ENCODE assay signal across 1 cellular context in the genomic region with DNA sequence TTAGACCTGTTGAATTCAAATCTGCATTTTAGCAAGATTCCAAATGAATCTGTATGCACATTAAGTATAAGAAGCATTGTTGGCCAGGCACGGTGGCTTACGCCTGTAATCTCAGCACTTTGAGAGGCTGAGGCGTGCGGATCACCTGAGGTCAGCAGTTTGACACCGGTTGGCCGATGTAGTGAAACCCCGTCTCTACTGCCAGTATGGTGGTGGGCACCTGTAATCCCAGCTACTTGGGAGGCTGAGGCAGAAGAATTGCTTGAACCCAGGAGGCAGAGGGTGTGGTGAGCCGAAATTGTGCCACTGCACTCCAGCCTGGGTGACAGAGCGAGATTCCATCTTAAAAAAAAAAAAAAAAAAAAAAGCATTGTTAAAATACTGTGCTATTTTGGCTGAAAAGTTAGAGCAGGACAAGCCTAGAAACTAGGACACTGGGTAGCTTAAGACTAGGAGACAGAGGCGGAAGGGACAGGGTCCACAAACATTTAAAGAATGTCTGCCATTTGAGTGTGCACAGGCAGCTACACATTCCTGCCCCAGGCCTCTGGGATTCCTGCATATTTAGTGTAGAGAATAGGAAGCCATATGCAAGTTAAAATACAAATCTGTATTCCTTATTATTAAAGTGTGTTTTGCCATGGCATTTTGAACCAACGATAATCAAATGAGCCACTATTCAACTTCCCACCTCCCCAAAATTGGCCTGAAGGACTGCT.
TF ChIP-seq lines count a peak whose summit lies in the region.

No MANE protein-coding gene starts in this region.

TF ChIP-seq in GM23338, 12 proteins besides CTCF, POLR2A, EP300 and RAD21 (continued from another document):
- TF ChIP-seq NANOG (IDR thresholded peaks at IDR 0.05; ENCODE audit: borderline replicate concordance): peak; percentile 47; the same call in 1 of the 2 replicates
- no peak for TF ChIP-seq EZH2 (IDR thresholded peaks at IDR 0.05; ENCODE audit: low read depth, unreplicated experiment)
- no peak for TF ChIP-seq CREB1 (CRISPR knock-in tag; IDR thresholded peaks at IDR 0.05; ENCODE audit: low read depth)
- no peak for TF ChIP-seq ZNF331 (CRISPR knock-in tag; IDR thresholded peaks at IDR 0.05; ENCODE audit: low read depth)
- TF ChIP-seq POLR2AphosphoS5 (IDR thresholded peaks at IDR 0.05; ENCODE audit: low read depth): 0 out of 2 replicates have a peak, but pooled peaks have one; percentile 16
- TF ChIP-seq, protein P1, sequence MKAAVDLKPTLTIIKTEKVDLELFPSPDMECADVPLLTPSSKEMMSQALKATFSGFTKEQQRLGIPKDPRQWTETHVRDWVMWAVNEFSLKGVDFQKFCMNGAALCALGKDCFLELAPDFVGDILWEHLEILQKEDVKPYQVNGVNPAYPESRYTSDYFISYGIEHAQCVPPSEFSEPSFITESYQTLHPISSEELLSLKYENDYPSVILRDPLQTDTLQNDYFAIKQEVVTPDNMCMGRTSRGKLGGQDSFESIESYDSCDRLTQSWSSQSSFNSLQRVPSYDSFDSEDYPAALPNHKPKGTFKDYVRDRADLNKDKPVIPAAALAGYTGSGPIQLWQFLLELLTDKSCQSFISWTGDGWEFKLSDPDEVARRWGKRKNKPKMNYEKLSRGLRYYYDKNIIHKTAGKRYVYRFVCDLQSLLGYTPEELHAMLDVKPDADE (IDR thresholded peaks at IDR 0.05): peak; percentile 33; the same call in 1 of the 2 replicates
- TF ChIP-seq, protein P2, sequence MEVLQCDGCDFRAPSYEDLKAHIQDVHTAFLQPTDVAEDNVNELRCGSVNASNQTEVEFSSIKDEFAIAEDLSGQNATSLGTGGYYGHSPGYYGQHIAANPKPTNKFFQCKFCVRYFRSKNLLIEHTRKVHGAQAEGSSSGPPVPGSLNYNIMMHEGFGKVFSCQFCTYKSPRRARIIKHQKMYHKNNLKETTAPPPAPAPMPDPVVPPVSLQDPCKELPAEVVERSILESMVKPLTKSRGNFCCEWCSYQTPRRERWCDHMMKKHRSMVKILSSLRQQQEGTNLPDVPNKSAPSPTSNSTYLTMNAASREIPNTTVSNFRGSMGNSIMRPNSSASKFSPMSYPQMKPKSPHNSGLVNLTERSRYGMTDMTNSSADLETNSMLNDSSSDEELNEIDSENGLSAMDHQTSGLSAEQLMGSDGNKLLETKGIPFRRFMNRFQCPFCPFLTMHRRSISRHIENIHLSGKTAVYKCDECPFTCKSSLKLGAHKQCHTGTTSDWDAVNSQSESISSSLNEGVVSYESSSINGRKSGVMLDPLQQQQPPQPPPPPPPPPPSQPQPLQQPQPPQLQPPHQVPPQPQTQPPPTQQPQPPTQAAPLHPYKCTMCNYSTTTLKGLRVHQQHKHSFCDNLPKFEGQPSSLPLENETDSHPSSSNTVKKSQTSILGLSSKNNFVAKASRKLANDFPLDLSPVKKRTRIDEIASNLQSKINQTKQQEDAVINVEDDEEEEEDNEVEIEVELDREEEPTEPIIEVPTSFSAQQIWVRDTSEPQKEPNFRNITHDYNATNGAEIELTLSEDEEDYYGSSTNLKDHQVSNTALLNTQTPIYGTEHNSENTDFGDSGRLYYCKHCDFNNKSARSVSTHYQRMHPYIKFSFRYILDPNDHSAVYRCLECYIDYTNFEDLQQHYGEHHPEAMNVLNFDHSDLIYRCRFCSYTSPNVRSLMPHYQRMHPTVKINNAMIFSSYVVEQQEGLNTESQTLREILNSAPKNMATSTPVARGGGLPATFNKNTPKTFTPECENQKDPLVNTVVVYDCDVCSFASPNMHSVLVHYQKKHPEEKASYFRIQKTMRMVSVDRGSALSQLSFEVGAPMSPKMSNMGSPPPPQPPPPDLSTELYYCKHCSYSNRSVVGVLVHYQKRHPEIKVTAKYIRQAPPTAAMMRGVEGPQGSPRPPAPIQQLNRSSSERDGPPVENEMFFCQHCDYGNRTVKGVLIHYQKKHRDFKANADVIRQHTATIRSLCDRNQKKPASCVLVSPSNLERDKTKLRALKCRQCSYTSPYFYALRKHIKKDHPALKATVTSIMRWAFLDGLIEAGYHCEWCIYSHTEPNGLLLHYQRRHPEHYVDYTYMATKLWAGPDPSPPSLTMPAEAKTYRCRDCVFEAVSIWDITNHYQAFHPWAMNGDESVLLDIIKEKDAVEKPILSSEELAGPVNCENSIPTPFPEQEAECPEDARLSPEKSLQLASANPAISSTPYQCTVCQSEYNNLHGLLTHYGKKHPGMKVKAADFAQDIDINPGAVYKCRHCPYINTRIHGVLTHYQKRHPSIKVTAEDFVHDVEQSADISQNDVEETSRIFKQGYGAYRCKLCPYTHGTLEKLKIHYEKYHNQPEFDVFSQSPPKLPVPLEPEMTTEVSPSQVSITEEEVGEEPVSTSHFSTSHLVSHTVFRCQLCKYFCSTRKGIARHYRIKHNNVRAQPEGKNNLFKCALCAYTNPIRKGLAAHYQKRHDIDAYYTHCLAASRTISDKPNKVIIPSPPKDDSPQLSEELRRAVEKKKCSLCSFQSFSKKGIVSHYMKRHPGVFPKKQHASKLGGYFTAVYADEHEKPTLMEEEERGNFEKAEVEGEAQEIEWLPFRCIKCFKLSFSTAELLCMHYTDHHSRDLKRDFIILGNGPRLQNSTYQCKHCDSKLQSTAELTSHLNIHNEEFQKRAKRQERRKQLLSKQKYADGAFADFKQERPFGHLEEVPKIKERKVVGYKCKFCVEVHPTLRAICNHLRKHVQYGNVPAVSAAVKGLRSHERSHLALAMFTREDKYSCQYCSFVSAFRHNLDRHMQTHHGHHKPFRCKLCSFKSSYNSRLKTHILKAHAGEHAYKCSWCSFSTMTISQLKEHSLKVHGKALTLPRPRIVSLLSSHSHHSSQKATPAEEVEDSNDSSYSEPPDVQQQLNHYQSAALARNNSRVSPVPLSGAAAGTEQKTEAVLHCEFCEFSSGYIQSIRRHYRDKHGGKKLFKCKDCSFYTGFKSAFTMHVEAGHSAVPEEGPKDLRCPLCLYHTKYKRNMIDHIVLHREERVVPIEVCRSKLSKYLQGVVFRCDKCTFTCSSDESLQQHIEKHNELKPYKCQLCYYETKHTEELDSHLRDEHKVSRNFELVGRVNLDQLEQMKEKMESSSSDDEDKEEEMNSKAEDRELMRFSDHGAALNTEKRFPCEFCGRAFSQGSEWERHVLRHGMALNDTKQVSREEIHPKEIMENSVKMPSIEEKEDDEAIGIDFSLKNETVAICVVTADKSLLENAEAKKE (CRISPR knock-in tag; IDR thresholded peaks at IDR 0.05): no peak
- TF ChIP-seq STAT1 (IDR thresholded peaks at IDR 0.05; ENCODE audit: unreplicated experiment): no peak
- TF ChIP-seq EZH2phosphoT487 (IDR thresholded peaks at IDR 0.05; ENCODE audit: unreplicated experiment): no peak
